ENCODE assay signal across 9 cellular contexts in genomic region chr11:59555601-59556114, GRCh38. TPM values are rescaled to one million over a fixed set of nuclear protein-coding genes. Genes with fewer than 3 reads are reported as not detected.
A peak's percentile ranks its signal among the peaks of the same experiment; 100 is the strongest.
DNase-seq lines count a peak whose midpoint lies in the region; ATAC-seq and TF ChIP-seq lines count a peak whose summit lies in the region.
"Had no signal": no experiment of that assay in that cellular context is flagged by ENCODE, and none has a peak within 500 bp of the region (broad histone marks: within the 10 kb centered on the region; RNA-seq: fewer than 3 reads in every experiment).

No MANE protein-coding gene starts in this region.

- peak overlapping the region; percentile 80 for H3K4me2 ChIP-seq in fibroblast of lung (ENCODE audit: extremely low read depth, insufficient read depth, low read length)

- H3K4me1 ChIP-seq in HAP-1 (peaks cover 20% of the 10 kb centered on the region), fibroblast of lung (ENCODE audit: control insufficient read depth, extremely low read depth, insufficient read depth, low read length) (no peaks in the 10 kb centered on the region)

- no peaks in the 10 kb centered on the region for H3K36me3 ChIP-seq in HAP-1 (replicated peaks)
- H3K36me3 ChIP-seq in fibroblast of lung (ENCODE audit: control insufficient read depth, insufficient read depth, low read length) = no peaks in the 10 kb centered on the region

- ATAC-seq in GM21381 (IDR thresholded peaks at IDR 0.05; ENCODE audit: unreplicated experiment) (no peak), HG03108 (IDR thresholded peaks at IDR 0.05; ENCODE audit: unreplicated experiment) (no peak)

- peak overlapping the region; percentile 57 for H3K27ac ChIP-seq in fibroblast of lung (ENCODE audit: insufficient read depth, low read length)

- H3K9me3 ChIP-seq in HAP-1 = no peaks in the 10 kb centered on the region
- no peaks in the 10 kb centered on the region for H3K9me3 ChIP-seq in fibroblast of lung (ENCODE audit: control insufficient read depth, insufficient read depth, low read depth, low read length)

- no peak for DNase-seq in HAP-1 (ENCODE audit: low spot score in 2 of 2)
- DNase-seq in SK-N-DZ (ENCODE audit: low spot score) = peak; percentile 54
- peak in 1 of 2 donors; percentile 37 for DNase-seq in fibroblast of lung (ENCODE audit: low read depth in 2 of 2)
- no peak for DNase-seq in skeletal muscle cell (ENCODE audit: low read depth)
- DNase-seq in SHP77 (lab: John Stamatoyannopoulos, UW) = no peak
- DNase-seq in stimulated activated CD4-positive, alpha-beta T cell treated with anti-CD3 and anti-CD28 coated beads, Interleukin-12 subunit alpha, Interleukin-12 subunit beta, amount 100 ng/mL, for 4 hours = no peak

- H3K4me3 ChIP-seq in HAP-1 (peak overlapping the region; percentile 34), fibroblast of lung (replicated peaks in 1 of 4; ENCODE audit: control extremely low read depth in 1 of 4, insufficient read depth in 1 of 4, low read depth in 3 of 4, low read length in 4 of 4) (peak overlapping the region; percentile 58 to 66 (median 62)), skeletal muscle cell (ENCODE audit: low read depth, low read length) (peak overlapping the region; percentile 48)

- H3K9ac ChIP-seq in fibroblast of lung (ENCODE audit: insufficient read depth, low read length) = peak overlapping the region; percentile 9

- peak overlapping the region; percentile 84 for H2AFZ ChIP-seq in fibroblast of lung (ENCODE audit: low read length)

- TF ChIP-seq CTCF in fibroblast of lung (conservative IDR thresholded peaks at IDR 0.05 in 1 of 2, IDR thresholded peaks at IDR 0.05 in 1 of 2; ENCODE audit: low read depth in 1 of 2, low read length in 2 of 2) = no peak

- H3K27me3 ChIP-seq in HAP-1 (ENCODE audit: low read depth) (no peaks in the 10 kb centered on the region), fibroblast of lung (ENCODE audit: control insufficient read depth, insufficient read depth, low read length) (no peaks in the 10 kb centered on the region)

- no peaks in the 10 kb centered on the region for H3K79me2 ChIP-seq in fibroblast of lung (ENCODE audit: control insufficient read depth, insufficient read depth, low read length)

- H4K20me1 ChIP-seq in fibroblast of lung (ENCODE audit: control insufficient read depth, extremely low read depth, insufficient read depth, low read length) = no peaks in the 10 kb centered on the region

- in situ Hi-C loops in HAP-1 (cut with MboI; ENCODE audit: low sequenced_read_pairs) = loop anchor here (25.0 kb wide), 2 partner anchors 207 to 557 kb away; partner anchors contain the start of gene STX3

RNA-seq across cellular contexts. Expression of gene OR4D9, which starts 44.3 kb away (rescaled TPM):
- not detected in 2 replicates for polyA plus RNA-seq in SK-N-DZ (2014; cell fraction: cytosol; rRNA removed)
- polyA plus RNA-seq in SK-N-DZ (2014; cell fraction: nucleus; rRNA removed) = not detected in 2 replicates
- not detected in 2 replicates for total RNA-seq in fibroblast of lung
- polyA plus RNA-seq in fibroblast of lung = not detected in 2 replicates
- not detected in 2 replicates for polyA plus RNA-seq in fibroblast of lung (2012)
- not detected in 2 replicates for polyA minus RNA-seq in fibroblast of lung (ENCODE audit: low replicate concordance)
- total RNA-seq: aorta had no signal
- polyA plus RNA-seq: aorta had no signal

RNA-seq across cellular contexts. Expression of gene OR4D11, which starts 52.3 kb away (rescaled TPM):
- polyA plus RNA-seq in SK-N-DZ (2014; cell fraction: cytosol; rRNA removed) = not detected in 2 replicates
- not detected in 2 replicates for polyA plus RNA-seq in SK-N-DZ (2014; cell fraction: nucleus; rRNA removed)
- total RNA-seq in fibroblast of lung = not detected in 2 replicates
- polyA plus RNA-seq in fibroblast of lung = not detected in 2 replicates
- not detected in 2 replicates for polyA plus RNA-seq in fibroblast of lung (2012)
- polyA minus RNA-seq in fibroblast of lung (ENCODE audit: low replicate concordance) = not detected in 2 replicates
- total RNA-seq: aorta had no signal
- polyA plus RNA-seq: aorta had no signal

RNA-seq across cellular contexts. Expression of gene OSBP, which starts 59.9 kb away (rescaled TPM):
- 11.7 and 12.2 TPM in 2 replicates for polyA plus RNA-seq in SK-N-DZ (2014; cell fraction: cytosol; rRNA removed)
- polyA plus RNA-seq in SK-N-DZ (2014; cell fraction: nucleus; rRNA removed) = 10.2 and 20.3 TPM in 2 replicates
- total RNA-seq in fibroblast of lung = 29.5 and 44.1 TPM in 2 replicates
- 32.4 and 34.0 TPM in 2 replicates for polyA plus RNA-seq in fibroblast of lung
- 27.5 and 29.6 TPM in 2 replicates for polyA plus RNA-seq in fibroblast of lung (2012)
- 31.3 and 38.8 TPM in 2 replicates for polyA minus RNA-seq in fibroblast of lung (ENCODE audit: low replicate concordance)
